19 cellular contexts compared by ENCODE assay signal in the genomic region with DNA sequence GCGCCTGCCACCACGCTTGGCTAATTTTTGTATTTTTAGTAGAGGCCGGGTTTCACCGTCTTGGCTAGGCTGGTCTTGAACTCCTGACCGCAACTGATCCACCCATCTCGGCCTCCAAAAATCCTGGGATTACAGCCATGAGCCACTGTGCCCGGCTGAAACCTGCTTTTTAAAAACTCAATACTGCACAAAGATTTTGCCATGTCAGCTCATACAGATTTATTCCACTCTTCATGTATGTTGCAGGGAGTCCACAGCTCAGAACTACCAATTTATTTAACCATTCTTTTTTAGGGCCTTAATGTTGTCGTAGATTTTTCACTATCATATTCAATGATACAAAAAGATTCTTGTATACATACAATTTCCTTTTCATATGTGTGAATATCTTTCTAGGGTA. TPM values are rescaled to one million over a fixed set of nuclear protein-coding genes. Genes with fewer than 3 reads are reported as not detected.
A peak's percentile ranks its signal among the peaks of the same experiment; 100 is the strongest.
DNase-seq lines count a peak whose midpoint lies in the region; ATAC-seq, FAIRE-seq and TF ChIP-seq lines count a peak whose summit lies in the region.
"Had no signal": no experiment of that assay in that cellular context is flagged by ENCODE, and none has a peak within 500 bp of the region (broad histone marks: within the 10 kb centered on the region; RNA-seq: fewer than 3 reads in every experiment).

No MANE protein-coding gene starts in this region.

- H2AK9ac ChIP-seq in IMR-90 (replicated peaks; ENCODE audit: low read depth, low read length, poor library complexity) = no peak overlapping the region

- no peaks in the 10 kb centered on the region for H3K27me3 ChIP-seq in IMR-90 (ENCODE audit: control insufficient read depth, insufficient read depth, low read length)
- no peaks in the 10 kb centered on the region for H3K27me3 ChIP-seq in endodermal cell (ENCODE audit: control insufficient read depth, insufficient read depth, low read length, poor library complexity, severe bottlenecking)

- no peak for TF ChIP-seq CTCF in A549 (IDR thresholded peaks at IDR 0.05)
- TF ChIP-seq CTCF in IMR-90 (conservative IDR thresholded peaks at IDR 0.05; ENCODE audit: low read depth, low read length) = no peak
- TF ChIP-seq CTCF in endodermal cell (conservative IDR thresholded peaks at IDR 0.05) = no peak

- intact Hi-C loops in IMR-90 (cut with micrococcal nuclease) = no loop called here

- no peak overlapping the region for H2BK5ac ChIP-seq in IMR-90 (ENCODE audit: low read depth, low read length, poor library complexity, severe bottlenecking)

- no peaks in the 10 kb centered on the region; the same call in 1 of the 2 replicates for H4K20me1 ChIP-seq in IMR-90 (ENCODE audit: insufficient read depth, low read length)

- no peak overlapping the region for H4K5ac ChIP-seq in IMR-90 (ENCODE audit: low read depth, low read length)

- dilution Hi-C loops in IMR-90 (cut with HindIII; ENCODE audit: low sequenced_read_pairs, unreplicated experiment) = no loop called here

- H3K36me3 Mint-ChIP-seq in activated naive CD4-positive, alpha-beta T cell treated with anti-CD3 and anti-CD28 coated beads, Interleukin-2, amount 10 ng/mL, durations not matched to agents 7 days and 5 days = peaks cover 70% of the 10 kb centered on the region
- peaks cover 68% of the 10 kb centered on the region for H3K36me3 Mint-ChIP-seq in endodermal cell (ENCODE audit: low read depth)
- H3K36me3 Mint-ChIP-seq in activated T-helper 17 cell treated with anti-CD3 and anti-CD28 coated beads, Interleukin-2, amount 50 U/mL, for 72 hours (ENCODE audit: low read depth) = peaks cover 96% of the 10 kb centered on the region

- TF ChIP-seq RAD21 in A549 (conservative IDR thresholded peaks at IDR 0.05 in 1 of 2, IDR thresholded peaks at IDR 0.05 in 1 of 2) (no peak), IMR-90 (IDR thresholded peaks at IDR 0.05; ENCODE audit: low read length) (no peak)

- no peak overlapping the region for H3K4me3 Mint-ChIP-seq in activated naive CD4-positive, alpha-beta T cell treated with anti-CD3 and anti-CD28 coated beads, Interleukin-2, amount 10 ng/mL, durations not matched to agents 7 days and 5 days
- H3K4me3 Mint-ChIP-seq in endodermal cell = no peak overlapping the region
- no peak overlapping the region for H3K4me3 Mint-ChIP-seq in activated T-helper 17 cell treated with anti-CD3 and anti-CD28 coated beads, Interleukin-2, amount 50 U/mL, for 72 hours
- H3K4me3 Mint-ChIP-seq: CD4-positive, alpha-beta T cell; GM23338 had no signal

- H3K27ac Mint-ChIP-seq in activated naive CD4-positive, alpha-beta T cell treated with anti-CD3 and anti-CD28 coated beads, Interleukin-2, amount 10 ng/mL, durations not matched to agents 7 days and 5 days = peak overlapping the region; percentile 49
- H3K27ac Mint-ChIP-seq in endodermal cell = no peak overlapping the region
- no peak overlapping the region for H3K27ac Mint-ChIP-seq in activated T-helper 17 cell treated with anti-CD3 and anti-CD28 coated beads, Interleukin-2, amount 50 U/mL, for 72 hours
- H3K27ac Mint-ChIP-seq: CD4-positive, alpha-beta T cell; GM23338 had no signal

- no peak overlapping the region for H2BK20ac ChIP-seq in IMR-90 (ENCODE audit: low read depth, low read length)

- no peak overlapping the region for H3K56ac ChIP-seq in IMR-90 (ENCODE audit: extremely low read depth, insufficient read depth, low read length)

- no peaks in the 10 kb centered on the region for H3K27me3 Mint-ChIP-seq in activated naive CD4-positive, alpha-beta T cell treated with anti-CD3 and anti-CD28 coated beads, Interleukin-2, amount 10 ng/mL, durations not matched to agents 7 days and 5 days
- H3K27me3 Mint-ChIP-seq in endodermal cell (ENCODE audit: insufficient read depth) = no peaks in the 10 kb centered on the region
- H3K27me3 Mint-ChIP-seq in activated T-helper 17 cell treated with anti-CD3 and anti-CD28 coated beads, Interleukin-2, amount 50 U/mL, for 72 hours = no peaks in the 10 kb centered on the region
- H3K27me3 Mint-ChIP-seq: CD4-positive, alpha-beta T cell had no signal

- no peak overlapping the region for H2BK120ac ChIP-seq in IMR-90 (ENCODE audit: low read depth, low read length)

- no peak for FAIRE-seq in A549 (lab: Jason Lieb, UNC)
- FAIRE-seq: A204.1, D721Med, G401.6, GM12891, H54 had no signal

- H4K8ac ChIP-seq in IMR-90 (ENCODE audit: low read depth in 2 of 2, low read length in 2 of 2) = no peak overlapping the region

- BruUV-seq in IMR-90 (replicated peaks; lab: Mats Ljungman, UMichigan) = no TSS peak

- no peak for TF ChIP-seq EP300 in A549 (IDR thresholded peaks at IDR 0.05)

- no peak overlapping the region for H3K14ac ChIP-seq in IMR-90 (replicated peaks; ENCODE audit: low read depth, low read length)

- H3K4ac ChIP-seq in IMR-90 (ENCODE audit: low read depth, low read length) = no peak overlapping the region

- no peak overlapping the region for H3K27ac ChIP-seq in A549
- no peak overlapping the region for H3K27ac ChIP-seq in IMR-90 (ENCODE audit: insufficient read depth, low read length)
- no peak overlapping the region for H3K27ac ChIP-seq in endodermal cell (ENCODE audit: low read depth, low read length)
- H3K27ac ChIP-seq: C4-2B had no signal

- H3K79me1 ChIP-seq in IMR-90 (ENCODE audit: low read depth in 1 of 2, low read length in 2 of 2) = peaks cover 0 to 16% of the 10 kb centered on the region in 2 experiments; a peak in 3 of 4 replicates

- H4K91ac ChIP-seq in IMR-90 (ENCODE audit: insufficient read depth, low read depth, low read length) = no peak overlapping the region

- H3K9ac ChIP-seq in IMR-90 (ENCODE audit: low read depth, low read length) = no peak overlapping the region
- no peak overlapping the region for H3K9ac ChIP-seq in endodermal cell (ENCODE audit: extremely low read depth, low read length, poor library complexity, severe bottlenecking)

- no peak for ATAC-seq in A549
- no peak for ATAC-seq in IMR-90 (ENCODE audit: low read depth)
- no peak for ATAC-seq in activated T-helper 17 cell treated with anti-CD3 and anti-CD28 coated beads, Interleukin-2, amount 50 U/mL, for 72 hours (replicated peaks)
- ATAC-seq in GM18858 (IDR thresholded peaks at IDR 0.05; ENCODE audit: unreplicated experiment) = no peak
- ATAC-seq: GM23338 had no signal

- no peak overlapping the region for H2BK15ac ChIP-seq in IMR-90 (ENCODE audit: low read depth, low read length)

- H3K4me2 ChIP-seq in A549 (no peak overlapping the region), IMR-90 (ENCODE audit: low read depth, low read length) (no peak overlapping the region)
- H3K4me2 ChIP-seq: GM23338 had no signal

- peaks cover 2% of the 10 kb centered on the region for H3K4me1 Mint-ChIP-seq in activated naive CD4-positive, alpha-beta T cell treated with anti-CD3 and anti-CD28 coated beads, Interleukin-2, amount 10 ng/mL, durations not matched to agents 7 days and 5 days
- H3K4me1 Mint-ChIP-seq in endodermal cell = no peaks in the 10 kb centered on the region
- H3K4me1 Mint-ChIP-seq in activated T-helper 17 cell treated with anti-CD3 and anti-CD28 coated beads, Interleukin-2, amount 50 U/mL, for 72 hours = peaks cover 3% of the 10 kb centered on the region
- H3K4me1 Mint-ChIP-seq: GM23338 had no signal

- H2AK5ac ChIP-seq in IMR-90 (ENCODE audit: low read depth, low read length) = no peak overlapping the region

- H3K23ac ChIP-seq in IMR-90 (ENCODE audit: low read depth, low read length) = no peak overlapping the region

- no peaks in the 10 kb centered on the region for H3K9me3 Mint-ChIP-seq in activated naive CD4-positive, alpha-beta T cell treated with anti-CD3 and anti-CD28 coated beads, Interleukin-2, amount 10 ng/mL, durations not matched to agents 7 days and 5 days
- no peaks in the 10 kb centered on the region for H3K9me3 Mint-ChIP-seq in endodermal cell
- H3K9me3 Mint-ChIP-seq in activated T-helper 17 cell treated with anti-CD3 and anti-CD28 coated beads, Interleukin-2, amount 50 U/mL, for 72 hours = no peaks in the 10 kb centered on the region
- H3K9me3 Mint-ChIP-seq: CD4-positive, alpha-beta T cell; GM23338 had no signal

- 0 out of 2 replicates have a peak, but pooled peaks cover 4% of the 10 kb centered on the region for H3K9me1 ChIP-seq in IMR-90 (ENCODE audit: insufficient read depth, low read length)

- H3K4me1 ChIP-seq in A549 (no peaks in the 10 kb centered on the region), IMR-90 (ENCODE audit: control insufficient read depth, insufficient read depth, low read length) (no peaks in the 10 kb centered on the region; the same call in 1 of the 2 replicates), endodermal cell (ENCODE audit: control insufficient read depth, insufficient read depth, low read length) (no peaks in the 10 kb centered on the region)
- H3K4me1 ChIP-seq: Caco-2 had no signal

- DNase-seq in activated naive CD4-positive, alpha-beta T cell treated with anti-CD3 and anti-CD28 coated beads, Interleukin-2, amount 10 ng/mL, durations not matched to agents 7 days and 5 days = no peak
- no peak for DNase-seq in activated naive CD4-positive, alpha-beta T cell treated with anti-CD3 and anti-CD28 coated beads, Interleukin-2, amount 50 U/mL, for 16 hours
- no peak for DNase-seq in A549 (ENCODE audit: low read depth in 1 of 2, low spot score in 1 of 2)
- DNase-seq in IMR-90 = no peak
- peak; percentile 32 for DNase-seq in endodermal cell
- no peak for DNase-seq in NCI-H774 (lab: John Stamatoyannopoulos, UW)
- DNase-seq: AML-193; Caco-2; CD4-positive, alpha-beta T cell; HCEC 1CT had no signal

- H3K4me3 ChIP-seq in A549 (no peak overlapping the region), IMR-90 (ENCODE audit: insufficient read depth, low read depth, low read length) (no peak overlapping the region), endodermal cell (ENCODE audit: low read length) (no peak overlapping the region)
- H3K4me3 ChIP-seq: GM23338 had no signal

- no peaks in the 10 kb centered on the region for H3K9me3 ChIP-seq in A549
- H3K9me3 ChIP-seq in IMR-90 (ENCODE audit: control insufficient read depth, insufficient read depth, low read length) = no peaks in the 10 kb centered on the region
- H3K9me3 ChIP-seq in endodermal cell (ENCODE audit: control insufficient read depth, low read length) = no peaks in the 10 kb centered on the region
- H3K9me3 ChIP-seq: Caco-2 had no signal

- H3K36me3 ChIP-seq in IMR-90 (ENCODE audit: control insufficient read depth, insufficient read depth, low read length) (peaks cover 44% of the 10 kb centered on the region), endodermal cell (ENCODE audit: control insufficient read depth, insufficient read depth, low read length) (peaks cover 93% of the 10 kb centered on the region)

- H2AFZ ChIP-seq in IMR-90 (replicated peaks; ENCODE audit: low read length, poor library complexity) = no peak overlapping the region
- H2AFZ ChIP-seq: GM23338 had no signal

- CTCF ChIA-PET in activated naive CD4-positive, alpha-beta T cell treated with anti-CD3 and anti-CD28 coated beads, Interleukin-2, amount 10 ng/mL, durations not matched to agents 7 days and 5 days (lab: Charles Lee) = interaction anchor here (0.6 to 1.3 kb wide), 2 partner anchors 80 to 125 kb away, joined by 3 to 5 read pairs; no protein-coding TSS in a partner anchor
- CTCF ChIA-PET in A549 (lab: Yijun Ruan, JAX) (interaction anchor here (1.1 to 1.5 kb wide), 2 partner anchors 9 to 86 kb away, joined by 3 to 6 read pairs; no protein-coding TSS in a partner anchor), IMR-90 (lab: Yijun Ruan, JAX) (no interaction called here)

- POLR2A ChIA-PET in A549 (lab: Yijun Ruan, JAX) = no interaction called here
- POLR2A ChIA-PET in IMR-90 (lab: Charles Lee; ENCODE audit: unreplicated experiment) = no interaction called here

- in situ Hi-C loops in IMR-90 (cut with MboI; ENCODE audit: low sequenced_read_pairs) = no loop called here

- no peak for TF ChIP-seq POLR2A in A549 (IDR thresholded peaks at IDR 0.05; ENCODE audit: low read length)
- no peak for TF ChIP-seq POLR2A in IMR-90 (IDR thresholded peaks at IDR 0.05; ENCODE audit: low read depth, low read length)

- no peak overlapping the region for H3K18ac ChIP-seq in IMR-90 (ENCODE audit: low read depth, low read length)

- WGBS in A549 (ENCODE audit: missing lambda C conversion rate) = 97% methylated on average over 8 of the region's 8 CpGs
- no CpG with 5 or more reads among the region's 8 CpGs for WGBS in IMR-90 (ENCODE audit: extremely low coverage in 2 of 2, insufficient read length in 1 of 2), 2 experiments
- WGBS in endodermal cell (ENCODE audit: insufficient coverage in 1 of 2, insufficient read length in 1 of 2), 2 experiments = 94 to 96% methylated on average over 7 to 8 of the region's 8 CpGs

RNA-seq across cellular contexts. Expression of gene ZCCHC8, which starts 20.0 kb away (rescaled TPM):
- 35.6 and 40.1 TPM in 2 replicates for polyA plus RNA-seq in A549 (2011; rRNA removed)
- 17.0 and 18.9 TPM in 2 replicates for polyA plus RNA-seq in A549 (2012; cell fraction: cytosol; rRNA removed)
- 27.9 and 41.5 TPM in 2 replicates for polyA plus RNA-seq in A549 (2012; cell fraction: nucleus; rRNA removed)
- polyA plus RNA-seq in A549 (2017; fragmentation: RNase III; extraction: RNeasy Plus Mini Kit Qiagen cat#74134 plus additional on column Dnase treatment) = 20.9 to 23.2 TPM (median 21.1 TPM) in 3 replicates
- 22.8 and 23.7 TPM in 2 replicates for polyA minus RNA-seq in A549 (2011; rRNA and poly(A)+ RNA removed)
- 9.5 and 11.4 TPM in 2 replicates for total RNA-seq in IMR-90 (2012; rRNA removed)
- 10.9 and 12.7 TPM in 2 replicates for polyA plus RNA-seq in IMR-90 (2012; rRNA removed)
- 2.8 and 3.9 TPM in 2 replicates for polyA plus RNA-seq in IMR-90 (2012; cell fraction: cytosol; rRNA removed)
- polyA plus RNA-seq in IMR-90 (2012; cell fraction: nucleus; rRNA removed; ENCODE audit: low replicate concordance) = 13.3 and 42.0 TPM in 2 replicates
- 10 to 100 TPM; 26.2 to 26.3 TPM for total RNA-seq in endodermal cell
- 29.1 TPM for polyA plus RNA-seq in endodermal cell (2013, experiment 1 of 2)
- polyA plus RNA-seq in endodermal cell (2013, experiment 2 of 2) = 27.7 TPM
- 10 to 100 TPM; 33.6 to 37.0 TPM for total RNA-seq in activated T-helper 17 cell treated with anti-CD3 and anti-CD28 coated beads, Interleukin-2, amount 50 U/mL, for 72 hours

RNA-seq across cellular contexts. Expression of gene RSRC2, which starts 46.0 kb away (rescaled TPM):
- polyA plus RNA-seq in A549 (2011; rRNA removed) = 43.0 and 83.3 TPM in 2 replicates
- 17.7 and 24.0 TPM in 2 replicates for polyA plus RNA-seq in A549 (2012; cell fraction: cytosol; rRNA removed)
- 21.8 and 27.1 TPM in 2 replicates for polyA plus RNA-seq in A549 (2012; cell fraction: nucleus; rRNA removed)
- 72.2 to 75.3 TPM (median 72.8 TPM) in 3 replicates for polyA plus RNA-seq in A549 (2017; fragmentation: RNase III; extraction: RNeasy Plus Mini Kit Qiagen cat#74134 plus additional on column Dnase treatment)
- polyA minus RNA-seq in A549 (2011; rRNA and poly(A)+ RNA removed) = 20.0 and 20.8 TPM in 2 replicates
- 18.6 and 41.7 TPM in 2 replicates for total RNA-seq in IMR-90 (2012; rRNA removed)
- 31.5 and 32.1 TPM in 2 replicates for polyA plus RNA-seq in IMR-90 (2012; rRNA removed)
- 3.0 and 4.6 TPM in 2 replicates for polyA plus RNA-seq in IMR-90 (2012; cell fraction: cytosol; rRNA removed)
- polyA plus RNA-seq in IMR-90 (2012; cell fraction: nucleus; rRNA removed; ENCODE audit: low replicate concordance) = 13.0 and 103 TPM in 2 replicates
- 100 to 1,000 TPM in 1 of 2 donors, 10 to 100 TPM in 1; 88.1 to 111 TPM for total RNA-seq in endodermal cell
- 105 TPM for polyA plus RNA-seq in endodermal cell (2013, experiment 1 of 2)
- polyA plus RNA-seq in endodermal cell (2013, experiment 2 of 2) = 99.7 TPM
- 100 to 1,000 TPM; 103 to 110 TPM for total RNA-seq in activated T-helper 17 cell treated with anti-CD3 and anti-CD28 coated beads, Interleukin-2, amount 50 U/mL, for 72 hours

RNA-seq across cellular contexts. Expression of gene KNTC1, which starts 46.3 kb away (rescaled TPM):
- 61.1 and 68.7 TPM in 2 replicates for polyA plus RNA-seq in A549 (2011; rRNA removed)
- 26.6 and 29.2 TPM in 2 replicates for polyA plus RNA-seq in A549 (2012; cell fraction: cytosol; rRNA removed)
- 80.4 and 119 TPM in 2 replicates for polyA plus RNA-seq in A549 (2012; cell fraction: nucleus; rRNA removed)
- polyA plus RNA-seq in A549 (2017; fragmentation: RNase III; extraction: RNeasy Plus Mini Kit Qiagen cat#74134 plus additional on column Dnase treatment) = 30.6 to 34.3 TPM (median 33.8 TPM) in 3 replicates
- polyA minus RNA-seq in A549 (2011; rRNA and poly(A)+ RNA removed) = 53.5 and 53.8 TPM in 2 replicates
- 23.7 and 32.8 TPM in 2 replicates for total RNA-seq in IMR-90 (2012; rRNA removed)
- polyA plus RNA-seq in IMR-90 (2012; rRNA removed) = 16.6 and 16.7 TPM in 2 replicates
- polyA plus RNA-seq in IMR-90 (2012; cell fraction: cytosol; rRNA removed) = 1.7 and 4.0 TPM in 2 replicates
- 16.7 and 56.8 TPM in 2 replicates for polyA plus RNA-seq in IMR-90 (2012; cell fraction: nucleus; rRNA removed; ENCODE audit: low replicate concordance)
- total RNA-seq in endodermal cell = 100 to 1,000 TPM in 1 of 2 donors, 10 to 100 TPM in 1; 86.7 to 115 TPM
- polyA plus RNA-seq in endodermal cell (2013, experiment 1 of 2) = 91.5 TPM
- 92.4 TPM for polyA plus RNA-seq in endodermal cell (2013, experiment 2 of 2)
- total RNA-seq in activated T-helper 17 cell treated with anti-CD3 and anti-CD28 coated beads, Interleukin-2, amount 50 U/mL, for 72 hours = 100 to 1,000 TPM; 128 to 148 TPM

RNA-seq across cellular contexts. Expression of gene CLIP1, which starts 58.3 kb away (rescaled TPM):
- polyA plus RNA-seq in A549 (2011; rRNA removed) (133 and 149 TPM in 2 replicates), A549 (2017; fragmentation: RNase III; extraction: RNeasy Plus Mini Kit Qiagen cat#74134 plus additional on column Dnase treatment) (43.0 to 49.7 TPM (median 44.4 TPM) in 3 replicates), IMR-90 (2012; rRNA removed) (35.6 and 38.0 TPM in 2 replicates)
- 49.1 and 54.3 TPM in 2 replicates for polyA plus RNA-seq in A549 (2012; cell fraction: cytosol; rRNA removed)
- polyA plus RNA-seq in A549 (2012; cell fraction: nucleus; rRNA removed) = 98.3 and 122 TPM in 2 replicates
- polyA minus RNA-seq in A549 (2011; rRNA and poly(A)+ RNA removed) = 217 and 263 TPM in 2 replicates
- total RNA-seq in IMR-90 (2012; rRNA removed) (54.8 and 58.9 TPM in 2 replicates), endodermal cell (10 to 100 TPM; 56.5 to 65.1 TPM)
- 14.5 and 24.5 TPM in 2 replicates for polyA plus RNA-seq in IMR-90 (2012; cell fraction: cytosol; rRNA removed)
- polyA plus RNA-seq in IMR-90 (2012; cell fraction: nucleus; rRNA removed; ENCODE audit: low replicate concordance) = 33.5 and 72.7 TPM in 2 replicates
- polyA plus RNA-seq in endodermal cell (2013, experiment 1 of 2) = 33.3 TPM
- 35.1 TPM for polyA plus RNA-seq in endodermal cell (2013, experiment 2 of 2)
- total RNA-seq in activated T-helper 17 cell treated with anti-CD3 and anti-CD28 coated beads, Interleukin-2, amount 50 U/mL, for 72 hours = 10 to 100 TPM; 61.0 to 86.1 TPM
